Comparison of ENCODE assay signal across 29 cellular contexts in genomic region chr4:135834471-135834870, GRCh38.
"Had no signal": no experiment of that assay in that cellular context is flagged by ENCODE, and none has a peak within 500 bp of the region (broad histone marks: within the 10 kb centered on the region; RNA-seq: fewer than 3 reads in every experiment).

No MANE protein-coding gene starts in this region.

- H3K9me3 ChIP-seq: ascending aorta, body of pancreas, breast epithelium had no signal

- H3K27ac ChIP-seq: ascending aorta, body of pancreas, brain microvascular endothelial cell, breast epithelium, cardiac muscle cell had no signal

- H3K4me3 ChIP-seq: ascending aorta, body of pancreas, breast epithelium, cardiac muscle cell had no signal

- H3K36me3 ChIP-seq: ascending aorta, brain microvascular endothelial cell, breast epithelium, cardiac muscle cell had no signal

- H3K27me3 ChIP-seq: ascending aorta, body of pancreas, brain microvascular endothelial cell, breast epithelium, cardiac muscle cell had no signal

- DNase-seq: activated effector memory CD4-positive, alpha-beta T cell treated with anti-CD3 and anti-CD28 coated beads, Interleukin-2, amount 50 U/mL, for 16 hours; activated effector memory CD4-positive, alpha-beta T cell treated with Interleukin-2 at 50 U/mL for 16 hours; activated gamma-delta T cell; activated gamma-delta T cell treated with Interleukin-2 at 50 U/mL for 16 hours; activated naive CD4-positive, alpha-beta T cell; activated naive CD4-positive, alpha-beta T cell treated with anti-CD3 and anti-CD28 coated beads for 36 hours; activated naive CD4-positive, alpha-beta T cell treated with anti-CD3 and anti-CD28 coated beads, Interleukin-2, amount 10 ng/mL, durations not matched to agents 7 days and 5 days; activated naive CD4-positive, alpha-beta T cell treated with anti-CD3 and anti-CD28 coated beads, Interleukin-2, amount 50 U/mL, for 16 hours; activated naive CD4-positive, alpha-beta T cell treated with Interleukin-2 at 50 U/mL for 16 hours; activated naive CD8-positive, alpha-beta T cell treated with anti-CD3 and anti-CD28 coated beads for 36 hours; activated naive CD8-positive, alpha-beta T cell treated with anti-CD3 and anti-CD28 coated beads, Interleukin-2, amount 10 ng/mL, durations not matched to agents 7 days and 5 days; activated naive CD8-positive, alpha-beta T cell treated with anti-CD3 and anti-CD28 coated beads, Interleukin-2, amount 50 U/mL, for 24 hours; activated T-cell treated with anti-CD3 and anti-CD28 coated beads, Interleukin-2, amount 50 U/mL, for 1 hour; activated T-cell treated with anti-CD3 and anti-CD28 coated beads, Interleukin-2, amount 50 U/mL, for 24 hours; activated T-cell treated with anti-CD3 and anti-CD28 coated beads, Interleukin-2, amount 50 U/mL, for 4 hours; activated T-cell treated with anti-CD3 and anti-CD28 coated beads, Interleukin-2, amount 50 U/mL, for 48 hours; activated T-cell treated with anti-CD3 and anti-CD28 coated beads, Interleukin-2, amount 50 U/mL, for 72 hours; amniotic stem cell; amygdala; anterior cingulate cortex; aorta; body of pancreas; brain microvascular endothelial cell; caudate nucleus; central memory CD4-positive, alpha-beta T cell; cerebellar nuclear complex had no signal

- H3K4me1 ChIP-seq: ascending aorta, body of pancreas, breast epithelium had no signal
